14 cellular contexts compared by ENCODE assay signal in genomic region chr19:1789282-1790020, GRCh38. TPM values are rescaled to one million over a fixed set of nuclear protein-coding genes. Genes with fewer than 3 reads are reported as not detected.
DNase-seq lines count a peak whose midpoint lies in the region; ATAC-seq and TF ChIP-seq lines count a peak whose summit lies in the region.
"Had no signal": no experiment of that assay in that cellular context is flagged by ENCODE, and none has a peak within 500 bp of the region (broad histone marks: within the 10 kb centered on the region; RNA-seq: fewer than 3 reads in every experiment).

No MANE protein-coding gene starts in this region.

- no peak overlapping the region for H3K4me3 ChIP-seq in body of pancreas
- peak overlapping the region in 3 of 5 donors; percentile 7 to 38 (median 28) for H3K4me3 ChIP-seq in subcutaneous abdominal adipose tissue (ENCODE audit: low read depth in 1 of 5, low read length in 5 of 5)

- DNase-seq in Right ventricle myocardium inferior (ENCODE audit: missing footprints): no peak
- DNase-seq in left ventricle myocardium superior: no peak
- no peak for DNase-seq in body of pancreas
- peak; percentile 79 for DNase-seq in islet precursor cell
- no peak for DNase-seq in activated T-cell treated with anti-CD3 and anti-CD28 coated beads, Interleukin-2, amount 50 U/mL, for 4 hours
- no peak for DNase-seq in SHP77 (lab: John Stamatoyannopoulos, UW)

- no peaks in the 10 kb centered on the region for H3K9me3 Mint-ChIP-seq in activated T-cell treated with anti-CD3 and anti-CD28 coated beads, Interleukin-2, amount 50 U/mL, for 4 hours
- H3K9me3 Mint-ChIP-seq: activated CD4-positive, alpha-beta T cell treated with anti-CD3 and anti-CD28 coated beads, Interleukin-2, amount 10 ng/mL, durations not matched to agents 7 days and 5 days; memory B cell; type B pancreatic cell had no signal

- H3K27ac ChIP-seq in body of pancreas: no peak overlapping the region
- H3K27ac ChIP-seq in subcutaneous abdominal adipose tissue (ENCODE audit: low read depth, low read length): no peak overlapping the region
- H3K27ac ChIP-seq: gastroesophageal sphincter, parathyroid adenoma had no signal

- H3K36me3 Mint-ChIP-seq in activated T-cell treated with anti-CD3 and anti-CD28 coated beads, Interleukin-2, amount 50 U/mL, for 4 hours (ENCODE audit: insufficient read depth): no peaks in the 10 kb centered on the region
- H3K36me3 Mint-ChIP-seq: memory B cell, type B pancreatic cell had no signal

- H3K27me3 Mint-ChIP-seq in activated T-cell treated with anti-CD3 and anti-CD28 coated beads, Interleukin-2, amount 50 U/mL, for 4 hours (ENCODE audit: low read depth): peaks cover 24% of the 10 kb centered on the region

- H3K9me3 ChIP-seq in body of pancreas (no peaks in the 10 kb centered on the region), subcutaneous abdominal adipose tissue (ENCODE audit: control insufficient read depth in 5 of 5, low read length in 5 of 5) (peaks cover 0 to 4% (median 0%) of the 10 kb centered on the region in 5 donors)

- H3K4me1 Mint-ChIP-seq in activated T-cell treated with anti-CD3 and anti-CD28 coated beads, Interleukin-2, amount 50 U/mL, for 4 hours (ENCODE audit: low read depth): peaks cover 1% of the 10 kb centered on the region
- H3K4me1 Mint-ChIP-seq: memory B cell, T-helper 17 cell had no signal

- H3K4me3 Mint-ChIP-seq in activated T-cell treated with anti-CD3 and anti-CD28 coated beads, Interleukin-2, amount 50 U/mL, for 4 hours: no peak overlapping the region
- H3K4me3 Mint-ChIP-seq: activated CD4-positive, alpha-beta T cell treated with anti-CD3 and anti-CD28 coated beads, Interleukin-2, amount 10 ng/mL, durations not matched to agents 7 days and 5 days; memory B cell; T-helper 17 cell; type B pancreatic cell had no signal

- no peak overlapping the region for H3K9ac ChIP-seq in subcutaneous abdominal adipose tissue (ENCODE audit: low read length in 5 of 5)
- H3K9ac ChIP-seq: parathyroid adenoma had no signal

- ATAC-seq in Right ventricle myocardium inferior: peak; percentile 38
- ATAC-seq in left ventricle myocardium superior: no peak
- peak; percentile 29 for ATAC-seq in body of pancreas
- ATAC-seq in activated T-cell treated with anti-CD3 and anti-CD28 coated beads, Interleukin-2, amount 50 U/mL, for 4 hours: no peak
- ATAC-seq in HG03095 (IDR thresholded peaks at IDR 0.05; ENCODE audit: unreplicated experiment): no peak

- TF ChIP-seq POLR2A in body of pancreas (IDR thresholded peaks at IDR 0.05): no peak

- peaks cover 0 to 5% of the 10 kb centered on the region in 2 donors for H3K27me3 ChIP-seq in body of pancreas
- H3K27me3 ChIP-seq in subcutaneous abdominal adipose tissue (ENCODE audit: control insufficient read depth in 5 of 5, insufficient read depth in 4 of 5, low read length in 5 of 5): peaks cover 7 to 27% (median 10%) of the 10 kb centered on the region in 5 donors

- 16% methylated on average over 44 of the region's 58 CpGs; no CpG with 5 or more reads in 1 of the 2 donors for WGBS in body of pancreas, 2 donors

- H3K36me3 ChIP-seq in body of pancreas (replicated peaks in 1 of 2; ENCODE audit: insufficient read depth in 1 of 2, low read depth in 2 of 2) (no peaks in the 10 kb centered on the region), subcutaneous abdominal adipose tissue (ENCODE audit: control insufficient read depth in 5 of 5, insufficient read depth in 5 of 5, low read length in 5 of 5) (no peaks in the 10 kb centered on the region)
- H3K36me3 ChIP-seq: gastroesophageal sphincter had no signal

- no peak for TF ChIP-seq CTCF in body of pancreas (IDR thresholded peaks at IDR 0.05)

- intact Hi-C loops in Right ventricle myocardium inferior (cut with DNase I) (loop anchor here (2.0 kb wide), 1 partner anchor 37 kb away; no protein-coding TSS in a partner anchor), left ventricle myocardium superior (cut with micrococcal nuclease) (no loop called here), body of pancreas (cut with DNase I) (no loop called here)

- peaks cover 5% of the 10 kb centered on the region for H3K4me1 ChIP-seq in body of pancreas
- peaks cover 0 to 7% (median 4%) of the 10 kb centered on the region in 5 donors for H3K4me1 ChIP-seq in subcutaneous abdominal adipose tissue (ENCODE audit: control insufficient read depth in 5 of 5, insufficient read depth in 5 of 5, low read length in 5 of 5)
- H3K4me1 ChIP-seq: parathyroid adenoma had no signal

RNA-seq across cellular contexts. Expression of gene ATP8B3, which starts 22.6 kb away (rescaled TPM):
- total RNA-seq in Right ventricle myocardium inferior (0.68 TPM), left ventricle myocardium superior (0.89 TPM), body of pancreas (under 1 TPM in 1 of 2 donors, not detected in 1; 0.52 TPM)
- under 1 TPM; 0.37 to 0.66 (median 0.43) TPM for total RNA-seq in activated T-cell treated with anti-CD3 and anti-CD28 coated beads, Interleukin-2, amount 50 U/mL, for 4 hours

RNA-seq across cellular contexts. Expression of gene ONECUT3, which starts 36.1 kb away (rescaled TPM):
- total RNA-seq in Right ventricle myocardium inferior (not detected), left ventricle myocardium superior (not detected), body of pancreas (under 1 TPM in 1 of 2 donors, not detected in 1; 0.26 TPM)
- not detected for total RNA-seq in activated T-cell treated with anti-CD3 and anti-CD28 coated beads, Interleukin-2, amount 50 U/mL, for 4 hours
- total RNA-seq: activated CD4-positive, alpha-beta T cell treated with anti-CD3 and anti-CD28 coated beads, Interleukin-2, amount 10 ng/mL, durations not matched to agents 7 days and 5 days; T-helper 17 cell had no signal

RNA-seq across cellular contexts. Expression of gene REXO1, which starts 58.8 kb away (rescaled TPM):
- total RNA-seq in Right ventricle myocardium inferior: 17.8 TPM
- 16.0 TPM for total RNA-seq in left ventricle myocardium superior
- total RNA-seq in body of pancreas: 10 to 100 TPM; 16.6 to 19.8 TPM
- 10 to 100 TPM; 91.5 to 95.0 (median 94.4) TPM for total RNA-seq in activated T-cell treated with anti-CD3 and anti-CD28 coated beads, Interleukin-2, amount 50 U/mL, for 4 hours

Comparison
In these comparisons a context has a peak if more than half of its experiments do, and no peak if none do; other contexts are left out.
1. ATAC-seq: peak in Right ventricle myocardium inferior (single experiment) and body of pancreas (single experiment); none in left ventricle myocardium superior (single experiment), activated T-cell treated with anti-CD3 and anti-CD28 coated beads, Interleukin-2, amount 50 U/mL, for 4 hours (0 of 2) and HG03095 (single experiment).
2. H3K4me3 ChIP-seq: peak in subcutaneous abdominal adipose tissue (3 of 5); none in body of pancreas (0 of 2).